Comparison of ENCODE assay signal across 1 cellular context in the genomic region with DNA sequence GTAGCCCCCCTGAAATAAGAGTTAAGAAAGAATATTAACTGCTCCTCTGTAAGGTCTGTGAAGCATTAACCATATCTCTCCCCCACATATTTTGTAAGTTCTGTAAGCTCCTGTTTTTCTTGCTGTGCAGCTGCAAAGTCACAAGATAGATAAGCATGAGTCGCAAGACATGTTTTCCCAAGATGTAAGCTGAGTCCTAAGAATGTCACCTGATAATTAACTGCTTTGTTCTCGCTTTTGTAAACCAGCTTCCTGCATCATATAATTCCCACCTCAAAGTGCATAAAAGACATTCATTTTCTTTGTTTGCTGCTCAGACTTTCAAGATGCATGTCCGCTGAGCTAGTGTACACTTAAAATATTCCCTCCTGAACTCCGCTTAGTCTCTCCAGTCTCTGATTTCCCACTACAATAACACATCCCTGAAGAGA.
TF ChIP-seq lines count a peak whose summit lies in the region.

No MANE protein-coding gene starts in this region.

TF ChIP-seq in K562, 482 proteins besides CTCF, POLR2A, EP300 and RAD21 (continued from another document and continues in another):
- TF ChIP-seq, protein P1, sequence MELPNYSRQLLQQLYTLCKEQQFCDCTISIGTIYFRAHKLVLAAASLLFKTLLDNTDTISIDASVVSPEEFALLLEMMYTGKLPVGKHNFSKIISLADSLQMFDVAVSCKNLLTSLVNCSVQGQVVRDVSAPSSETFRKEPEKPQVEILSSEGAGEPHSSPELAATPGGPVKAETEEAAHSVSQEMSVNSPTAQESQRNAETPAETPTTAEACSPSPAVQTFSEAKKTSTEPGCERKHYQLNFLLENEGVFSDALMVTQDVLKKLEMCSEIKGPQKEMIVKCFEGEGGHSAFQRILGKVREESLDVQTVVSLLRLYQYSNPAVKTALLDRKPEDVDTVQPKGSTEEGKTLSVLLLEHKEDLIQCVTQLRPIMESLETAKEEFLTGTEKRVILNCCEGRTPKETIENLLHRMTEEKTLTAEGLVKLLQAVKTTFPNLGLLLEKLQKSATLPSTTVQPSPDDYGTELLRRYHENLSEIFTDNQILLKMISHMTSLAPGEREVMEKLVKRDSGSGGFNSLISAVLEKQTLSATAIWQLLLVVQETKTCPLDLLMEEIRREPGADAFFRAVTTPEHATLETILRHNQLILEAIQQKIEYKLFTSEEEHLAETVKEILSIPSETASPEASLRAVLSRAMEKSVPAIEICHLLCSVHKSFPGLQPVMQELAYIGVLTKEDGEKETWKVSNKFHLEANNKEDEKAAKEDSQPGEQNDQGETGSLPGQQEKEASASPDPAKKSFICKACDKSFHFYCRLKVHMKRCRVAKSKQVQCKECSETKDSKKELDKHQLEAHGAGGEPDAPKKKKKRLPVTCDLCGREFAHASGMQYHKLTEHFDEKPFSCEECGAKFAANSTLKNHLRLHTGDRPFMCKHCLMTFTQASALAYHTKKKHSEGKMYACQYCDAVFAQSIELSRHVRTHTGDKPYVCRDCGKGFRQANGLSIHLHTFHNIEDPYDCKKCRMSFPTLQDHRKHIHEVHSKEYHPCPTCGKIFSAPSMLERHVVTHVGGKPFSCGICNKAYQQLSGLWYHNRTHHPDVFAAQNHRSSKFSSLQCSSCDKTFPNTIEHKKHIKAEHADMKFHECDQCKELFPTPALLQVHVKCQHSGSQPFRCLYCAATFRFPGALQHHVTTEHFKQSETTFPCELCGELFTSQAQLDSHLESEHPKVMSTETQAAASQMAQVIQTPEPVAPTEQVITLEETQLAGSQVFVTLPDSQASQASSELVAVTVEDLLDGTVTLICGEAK (IDR thresholded peaks at IDR 0.05): no peak
- TF ChIP-seq, protein P1 (CRISPR knock-in tag; IDR thresholded peaks at IDR 0.05): no peak
- TF ChIP-seq PPARD (CRISPR knock-in tag; IDR thresholded peaks at IDR 0.05): no peak
- peak; percentile 76 for TF ChIP-seq PHF21A (IDR thresholded peaks at IDR 0.05; ENCODE audit: borderline replicate concordance, low read depth)
- TF ChIP-seq, protein P2, sequence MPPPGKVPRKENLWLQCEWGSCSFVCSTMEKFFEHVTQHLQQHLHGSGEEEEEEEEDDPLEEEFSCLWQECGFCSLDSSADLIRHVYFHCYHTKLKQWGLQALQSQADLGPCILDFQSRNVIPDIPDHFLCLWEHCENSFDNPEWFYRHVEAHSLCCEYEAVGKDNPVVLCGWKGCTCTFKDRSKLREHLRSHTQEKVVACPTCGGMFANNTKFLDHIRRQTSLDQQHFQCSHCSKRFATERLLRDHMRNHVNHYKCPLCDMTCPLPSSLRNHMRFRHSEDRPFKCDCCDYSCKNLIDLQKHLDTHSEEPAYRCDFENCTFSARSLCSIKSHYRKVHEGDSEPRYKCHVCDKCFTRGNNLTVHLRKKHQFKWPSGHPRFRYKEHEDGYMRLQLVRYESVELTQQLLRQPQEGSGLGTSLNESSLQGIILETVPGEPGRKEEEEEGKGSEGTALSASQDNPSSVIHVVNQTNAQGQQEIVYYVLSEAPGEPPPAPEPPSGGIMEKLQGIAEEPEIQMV (tag; conservative IDR thresholded peaks at IDR 0.05; ENCODE audit: low read depth): no peak
- no peak for TF ChIP-seq HDAC6 (IDR thresholded peaks at IDR 0.05; ENCODE audit: low read depth, low read length)
- TF ChIP-seq ZBTB1 (CRISPR knock-in tag; IDR thresholded peaks at IDR 0.05; ENCODE audit: borderline replicate concordance, low read depth): no peak
- TF ChIP-seq HLTF (IDR thresholded peaks at IDR 0.05): no peak
- no peak for TF ChIP-seq EGR1 (conservative IDR thresholded peaks at IDR 0.05)
- TF ChIP-seq ZBTB8A (IDR thresholded peaks at IDR 0.05; ENCODE audit: partially characterized antibody): no peak
- TF ChIP-seq TAL1 (IDR thresholded peaks at IDR 0.05): peak; percentile 93
- TF ChIP-seq PHTF2 (CRISPR knock-in tag; IDR thresholded peaks at IDR 0.05): no peak
- TF ChIP-seq JUN (IDR thresholded peaks at IDR 0.05; ENCODE audit: borderline replicate concordance, low read depth, low read length): 0 out of 2 replicates have a peak, but pooled peaks have one; percentile 40
- no peak for TF ChIP-seq JUN (CRISPR knock-in tag; IDR thresholded peaks at IDR 0.05; ENCODE audit: borderline replicate concordance)
- TF ChIP-seq CAMTA2 (CRISPR knock-in tag; conservative IDR thresholded peaks at IDR 0.05): no peak
- no peak for TF ChIP-seq ZNF431 (CRISPR knock-in tag; IDR thresholded peaks at IDR 0.05)
- no peak for TF ChIP-seq ZNF586 (CRISPR knock-in tag; conservative IDR thresholded peaks at IDR 0.05)
- no peak for TF ChIP-seq SPI1 (IDR thresholded peaks at IDR 0.05; ENCODE audit: borderline replicate concordance, low read depth, low read length)
- peak; percentile 48; the same call in 1 of the 2 replicates for TF ChIP-seq ZNF274 (IDR thresholded peaks at IDR 0.05; ENCODE audit: borderline replicate concordance, low read depth, low read length)
- TF ChIP-seq NFATC3 (IDR thresholded peaks at IDR 0.05): no peak
- TF ChIP-seq L3MBTL2 (IDR thresholded peaks at IDR 0.05): no peak; the same call in 1 of the 2 replicates
- TF ChIP-seq STAG1 (CRISPR knock-in tag; IDR thresholded peaks at IDR 0.05; ENCODE audit: borderline replicate concordance): no peak
- TF ChIP-seq BRF1 (IDR thresholded peaks at IDR 0.05; ENCODE audit: borderline replicate concordance, extremely low read depth, insufficient read length): no peak
- TF ChIP-seq, protein P3, sequence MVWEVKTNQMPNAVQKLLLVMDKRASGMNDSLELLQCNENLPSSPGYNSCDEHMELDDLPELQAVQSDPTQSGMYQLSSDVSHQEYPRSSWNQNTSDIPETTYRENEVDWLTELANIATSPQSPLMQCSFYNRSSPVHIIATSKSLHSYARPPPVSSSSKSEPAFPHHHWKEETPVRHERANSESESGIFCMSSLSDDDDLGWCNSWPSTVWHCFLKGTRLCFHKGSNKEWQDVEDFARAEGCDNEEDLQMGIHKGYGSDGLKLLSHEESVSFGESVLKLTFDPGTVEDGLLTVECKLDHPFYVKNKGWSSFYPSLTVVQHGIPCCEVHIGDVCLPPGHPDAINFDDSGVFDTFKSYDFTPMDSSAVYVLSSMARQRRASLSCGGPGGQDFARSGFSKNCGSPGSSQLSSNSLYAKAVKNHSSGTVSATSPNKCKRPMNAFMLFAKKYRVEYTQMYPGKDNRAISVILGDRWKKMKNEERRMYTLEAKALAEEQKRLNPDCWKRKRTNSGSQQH (CRISPR knock-in tag; IDR thresholded peaks at IDR 0.05): no peak
- TF ChIP-seq SREBF1 (IDR thresholded peaks at IDR 0.05; ENCODE audit: borderline replicate concordance, low read depth, low read length): no peak
- TF ChIP-seq ZNF699 (CRISPR knock-in tag; IDR thresholded peaks at IDR 0.05; ENCODE audit: insufficient replicate concordance): no peak
- TF ChIP-seq ZBED1 (IDR thresholded peaks at IDR 0.05): no peak
- TF ChIP-seq ZNF507 (tag; conservative IDR thresholded peaks at IDR 0.05): no peak
- peak; percentile 33 for TF ChIP-seq CXXC5 (CRISPR knock-in tag; IDR thresholded peaks at IDR 0.05)
- no peak for TF ChIP-seq KAT8 (IDR thresholded peaks at IDR 0.05; ENCODE audit: low read depth)
- TF ChIP-seq RBM15 (IDR thresholded peaks at IDR 0.05; ENCODE audit: insufficient read depth, low read length): no peak
- TF ChIP-seq KDM2B (CRISPR knock-in tag; IDR thresholded peaks at IDR 0.05): no peak
- TF ChIP-seq JUND (IDR thresholded peaks at IDR 0.05; ENCODE audit: borderline replicate concordance, low read depth, low read length): peak; percentile 62; the same call in 1 of the 2 replicates
- TF ChIP-seq JUND (tag; IDR thresholded peaks at IDR 0.05; ENCODE audit: borderline replicate concordance, low read depth, low read length): peak; percentile 70; the same call in 2 of the 3 replicates
- TF ChIP-seq MAZ (CRISPR knock-in tag; conservative IDR thresholded peaks at IDR 0.05 in 1 of 2, IDR thresholded peaks at IDR 0.05 in 1 of 2): no peak
- TF ChIP-seq MCM3 (IDR thresholded peaks at IDR 0.05): no peak
- TF ChIP-seq, protein P4, sequence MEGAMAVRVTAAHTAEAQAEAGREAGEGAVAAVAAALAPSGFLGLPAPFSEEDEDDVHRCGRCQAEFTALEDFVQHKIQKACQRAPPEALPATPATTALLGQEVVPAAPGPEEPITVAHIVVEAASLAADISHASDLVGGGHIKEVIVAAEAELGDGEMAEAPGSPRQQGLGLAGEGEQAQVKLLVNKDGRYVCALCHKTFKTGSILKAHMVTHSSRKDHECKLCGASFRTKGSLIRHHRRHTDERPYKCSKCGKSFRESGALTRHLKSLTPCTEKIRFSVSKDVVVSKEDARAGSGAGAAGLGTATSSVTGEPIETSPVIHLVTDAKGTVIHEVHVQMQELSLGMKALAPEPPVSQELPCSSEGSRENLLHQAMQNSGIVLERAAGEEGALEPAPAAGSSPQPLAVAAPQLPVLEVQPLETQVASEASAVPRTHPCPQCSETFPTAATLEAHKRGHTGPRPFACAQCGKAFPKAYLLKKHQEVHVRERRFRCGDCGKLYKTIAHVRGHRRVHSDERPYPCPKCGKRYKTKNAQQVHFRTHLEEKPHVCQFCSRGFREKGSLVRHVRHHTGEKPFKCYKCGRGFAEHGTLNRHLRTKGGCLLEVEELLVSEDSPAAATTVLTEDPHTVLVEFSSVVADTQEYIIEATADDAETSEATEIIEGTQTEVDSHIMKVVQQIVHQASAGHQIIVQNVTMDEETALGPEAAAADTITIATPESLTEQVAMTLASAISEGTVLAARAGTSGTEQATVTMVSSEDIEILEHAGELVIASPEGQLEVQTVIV (CRISPR knock-in tag; IDR thresholded peaks at IDR 0.05; ENCODE audit: borderline replicate concordance): no peak
- no peak for TF ChIP-seq ZNF3 (CRISPR knock-in tag; IDR thresholded peaks at IDR 0.05)
- no peak for TF ChIP-seq MTA1 (IDR thresholded peaks at IDR 0.05; ENCODE audit: borderline replicate concordance)
- 0 out of 2 replicates have a peak, but pooled peaks have one; percentile 51 for TF ChIP-seq TEAD2 (tag; IDR thresholded peaks at IDR 0.05)
- TF ChIP-seq, protein P5, sequence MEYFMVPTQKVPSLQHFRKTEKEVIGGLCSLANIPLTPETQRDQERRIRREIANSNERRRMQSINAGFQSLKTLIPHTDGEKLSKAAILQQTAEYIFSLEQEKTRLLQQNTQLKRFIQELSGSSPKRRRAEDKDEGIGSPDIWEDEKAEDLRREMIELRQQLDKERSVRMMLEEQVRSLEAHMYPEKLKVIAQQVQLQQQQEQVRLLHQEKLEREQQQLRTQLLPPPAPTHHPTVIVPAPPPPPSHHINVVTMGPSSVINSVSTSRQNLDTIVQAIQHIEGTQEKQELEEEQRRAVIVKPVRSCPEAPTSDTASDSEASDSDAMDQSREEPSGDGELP (CRISPR knock-in tag; IDR thresholded peaks at IDR 0.05; ENCODE audit: borderline replicate concordance): no peak
- peak; percentile 86 for TF ChIP-seq FOXJ2 (tag; IDR thresholded peaks at IDR 0.05)
- no peak for TF ChIP-seq FIP1L1 (IDR thresholded peaks at IDR 0.05; ENCODE audit: low read depth, low read length, poor library complexity, severe bottlenecking)
- TF ChIP-seq, protein P6, sequence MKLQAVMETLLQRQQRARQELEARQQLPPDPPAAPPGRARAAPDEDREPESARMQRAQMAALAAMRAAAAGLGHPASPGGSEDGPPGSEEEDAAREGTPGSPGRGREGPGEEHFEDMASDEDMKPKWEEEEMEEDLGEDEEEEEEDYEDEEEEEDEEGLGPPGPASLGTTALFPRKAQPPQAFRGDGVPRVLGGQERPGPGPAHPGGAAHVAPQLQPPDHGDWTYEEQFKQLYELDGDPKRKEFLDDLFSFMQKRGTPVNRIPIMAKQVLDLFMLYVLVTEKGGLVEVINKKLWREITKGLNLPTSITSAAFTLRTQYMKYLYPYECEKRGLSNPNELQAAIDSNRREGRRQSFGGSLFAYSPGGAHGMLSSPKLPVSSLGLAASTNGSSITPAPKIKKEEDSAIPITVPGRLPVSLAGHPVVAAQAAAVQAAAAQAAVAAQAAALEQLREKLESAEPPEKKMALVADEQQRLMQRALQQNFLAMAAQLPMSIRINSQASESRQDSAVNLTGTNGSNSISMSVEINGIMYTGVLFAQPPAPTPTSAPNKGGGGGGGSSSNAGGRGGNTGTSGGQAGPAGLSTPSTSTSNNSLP (IDR thresholded peaks at IDR 0.05; ENCODE audit: borderline replicate concordance, low read depth, low read length): no peak
- TF ChIP-seq ZKSCAN8 (CRISPR knock-in tag; IDR thresholded peaks at IDR 0.05): peak; percentile 34; the same call in 1 of the 2 replicates
- no peak for TF ChIP-seq SRSF7 (optimal IDR thresholded peaks at IDR 0.05; ENCODE audit: low read depth, low read length)
